ENCODE assay signal across 26 cellular contexts in genomic region chr22:19704355-19705015, GRCh38. TPM values are rescaled to one million over a fixed set of nuclear protein-coding genes. Genes with fewer than 3 reads are reported as not detected.
DNase-seq lines count a peak whose midpoint lies in the region; ATAC-seq, FAIRE-seq and TF ChIP-seq lines count a peak whose summit lies in the region.
"Had no signal": no experiment of that assay in that cellular context is flagged by ENCODE, and none has a peak within 500 bp of the region (broad histone marks: within the 10 kb centered on the region; RNA-seq: fewer than 3 reads in every experiment).

No MANE protein-coding gene starts in this region.

- no peak overlapping the region for H3K27ac ChIP-seq in K562 (ENCODE audit: extremely low read depth, low read depth, low read length)
- H3K27ac ChIP-seq in mesendoderm (ENCODE audit: low read depth, low read length) = no peak overlapping the region
- no peak overlapping the region for H3K27ac ChIP-seq in testis
- H3K27ac ChIP-seq: SK-N-MC had no signal

- no peak overlapping the region; the same call in 1 of the 2 replicates for H2AFZ ChIP-seq in K562 (ENCODE audit: low read depth, low read length)

- no peak overlapping the region for H3K18ac ChIP-seq in mesendoderm (ENCODE audit: low read length)

- H3K4ac ChIP-seq in mesendoderm (ENCODE audit: low read depth, low read length) = no peak overlapping the region

- no peak overlapping the region for H4K8ac ChIP-seq in mesendoderm (ENCODE audit: low read depth, low read length)

- TF ChIP-seq RAD21 in K562 (CRISPR knock-in tag; conservative IDR thresholded peaks at IDR 0.05 in 1 of 2, IDR thresholded peaks at IDR 0.05 in 1 of 2) = no peak

- TF ChIP-seq CTCF in K562 (IDR thresholded peaks at IDR 0.05 in 2 of 3, conservative IDR thresholded peaks at IDR 0.05 in 1 of 3; ENCODE audit: insufficient read depth in 2 of 3, low read depth in 1 of 3, low read length in 3 of 3) = no peak
- no peak for TF ChIP-seq CTCF in testis (IDR thresholded peaks at IDR 0.05)
- no peak for TF ChIP-seq CTCF in Calu3 (IDR thresholded peaks at IDR 0.05; ENCODE audit: unreplicated experiment)

- ATAC-seq in K562 (no peak), GM21576 (IDR thresholded peaks at IDR 0.05; ENCODE audit: unreplicated experiment) (no peak)
- ATAC-seq: activated CD4-positive, alpha-beta T cell treated with anti-CD3 and anti-CD28 coated beads for 36 hours; activated naive CD8-positive, alpha-beta T cell treated with anti-CD3 and anti-CD28 coated beads, Interleukin-2, amount 50 U/mL, for 24 hours; sciatic nerve had no signal

- peak overlapping the region; percentile 59 for H3K56ac ChIP-seq in mesendoderm (ENCODE audit: low read length)

- H3K4me1 Mint-ChIP-seq in Calu3 (ENCODE audit: low read depth, unreplicated experiment) = no peaks in the 10 kb centered on the region
- H3K4me1 Mint-ChIP-seq: activated CD4-positive, alpha-beta T cell treated with anti-CD3 and anti-CD28 coated beads for 36 hours; activated naive CD8-positive, alpha-beta T cell treated with anti-CD3 and anti-CD28 coated beads, Interleukin-2, amount 50 U/mL, for 24 hours; CD4-positive, alpha-beta memory T cell; central memory CD8-positive, alpha-beta T cell had no signal

- TF ChIP-seq POLR2A in K562 (conservative IDR thresholded peaks at IDR 0.05) (no peak), testis (IDR thresholded peaks at IDR 0.05) (no peak)

- H3K4me1 ChIP-seq in K562 (replicated peaks in 1 of 2; ENCODE audit: control insufficient read depth in 2 of 2, insufficient read depth in 2 of 2, low read length in 2 of 2) (peaks cover 3 to 29% of the 10 kb centered on the region in 2 experiments; a peak in 3 of 5 replicates), mesendoderm (ENCODE audit: control insufficient read depth, low read depth, low read length) (peaks cover 8% of the 10 kb centered on the region), testis (no peaks in the 10 kb centered on the region), HAP-1 (peaks cover 12% of the 10 kb centered on the region)

- no peak for FAIRE-seq in K562 (lab: Jason Lieb, UNC)

- BruUV-seq in K562 (replicated peaks; lab: Mats Ljungman, UMichigan) (no TSS peak), Calu3 (replicated peaks; lab: Mats Ljungman, UMichigan) (no TSS peak)

- H3K36me3 Mint-ChIP-seq in Calu3 (ENCODE audit: insufficient read depth, unreplicated experiment) = no peaks in the 10 kb centered on the region
- H3K36me3 Mint-ChIP-seq: CD4-positive, alpha-beta memory T cell had no signal

- H3K4me3 Mint-ChIP-seq in Calu3 (ENCODE audit: low read depth, unreplicated experiment) = no peak overlapping the region
- H3K4me3 Mint-ChIP-seq: activated CD4-positive, alpha-beta T cell treated with anti-CD3 and anti-CD28 coated beads for 36 hours; activated naive CD8-positive, alpha-beta T cell treated with anti-CD3 and anti-CD28 coated beads, Interleukin-2, amount 50 U/mL, for 24 hours; CD4-positive, alpha-beta memory T cell; central memory CD8-positive, alpha-beta T cell; neural crest cell; T-helper 1 cell treated with Interleukin-12 subunit alpha and Interleukin-12 subunit beta and Interleukin-4 antibody, amounts not matched to agents 30 μg/mL and 1 μg/mL, for 36 hours had no signal

- POLR2A ChIA-PET in K562 (lab: Yijun Ruan, JAX) = interaction anchor here (0.5 to 3.2 kb wide), 10 partner anchors 9 to 193 kb away, joined by 3 to 17 read pairs (median 4); no protein-coding TSS in a partner anchor

- in situ Hi-C loops in K562 (cut with MboI) = no loop called here
- in situ Hi-C loops in HAP-1 (cut with MboI; ENCODE audit: low sequenced_read_pairs) = loop anchor here (5.0 kb wide), 1 partner anchor 47 kb away; no protein-coding TSS in a partner anchor

- WGBS in K562 (ENCODE audit: insufficient coverage, low coverage, missing lambda C conversion rate) = 12% methylated on average over 15 of the region's 15 CpGs
- WGBS in mesendoderm (ENCODE audit: extremely low coverage, insufficient coverage, low lambda C conversion rate) = no CpG with 5 or more reads among the region's 15 CpGs
- 79 to 90% methylated on average over 8 to 15 of the region's 15 CpGs for WGBS in testis, 2 donors

- H4K20me1 ChIP-seq in K562 (replicated peaks; ENCODE audit: control insufficient read depth, insufficient read depth, low read length) = peaks cover 33% of the 10 kb centered on the region; the same call in 1 of the 2 replicates

- no peak overlapping the region for H2BK5ac ChIP-seq in mesendoderm (ENCODE audit: low read length)

- no peak overlapping the region for H3K23ac ChIP-seq in mesendoderm (ENCODE audit: low read length)

- no peak overlapping the region for H4K5ac ChIP-seq in mesendoderm (ENCODE audit: low read length)

- H3K9me3 ChIP-seq in K562 (replicated peaks; ENCODE audit: control insufficient read depth, insufficient read depth, low read depth, low read length) (no peaks in the 10 kb centered on the region), testis (no peaks in the 10 kb centered on the region), HAP-1 (no peaks in the 10 kb centered on the region)

- CTCF ChIA-PET in K562 (lab: Yijun Ruan, JAX; ENCODE audit: low intra/inter-chr PET ratio) = no interaction called here
- CTCF ChIA-PET in Calu3 (lab: Charles Lee) = interaction anchor here (1.2 kb wide), 1 partner anchor 13 kb away, joined by 3 read pairs; no protein-coding TSS in a partner anchor

- no peak overlapping the region for H2BK15ac ChIP-seq in mesendoderm (replicated peaks; ENCODE audit: low read depth)

- H3K9me3 Mint-ChIP-seq in Calu3 (ENCODE audit: low read depth, unreplicated experiment) = no peaks in the 10 kb centered on the region
- H3K9me3 Mint-ChIP-seq: activated naive CD8-positive, alpha-beta T cell treated with anti-CD3 and anti-CD28 coated beads, Interleukin-2, amount 50 U/mL, for 24 hours; CD4-positive, alpha-beta memory T cell; central memory CD8-positive, alpha-beta T cell; neural crest cell; T-helper 1 cell treated with Interleukin-12 subunit alpha and Interleukin-12 subunit beta and Interleukin-4 antibody, amounts not matched to agents 30 μg/mL and 1 μg/mL, for 36 hours had no signal

- TF ChIP-seq EP300 in K562 (IDR thresholded peaks at IDR 0.05; ENCODE audit: low read length) = no peak

- H3K27me3 ChIP-seq in K562 (ENCODE audit: control insufficient read depth in 2 of 2, insufficient read depth in 2 of 2, low read length in 2 of 2) (peaks cover 56 to 73% of the 10 kb centered on the region in 2 experiments), mesendoderm (ENCODE audit: insufficient read depth, low read length, poor library complexity) (no peaks in the 10 kb centered on the region), testis (no peaks in the 10 kb centered on the region), HAP-1 (ENCODE audit: low read depth) (no peaks in the 10 kb centered on the region; the same call in 1 of the 2 replicates)

- H3K4me3 ChIP-seq in K562 = no peak overlapping the region
- no peak overlapping the region for H3K4me3 ChIP-seq in mesendoderm (ENCODE audit: low read length)
- H3K4me3 ChIP-seq in testis = no peak overlapping the region
- H3K4me3 ChIP-seq in HAP-1 = no peak overlapping the region
- H3K4me3 ChIP-seq: SK-N-MC had no signal

- peaks cover 13% of the 10 kb centered on the region for H3K9me1 ChIP-seq in K562 (ENCODE audit: control insufficient read depth, insufficient read depth, low read length)

- peaks cover 68% of the 10 kb centered on the region for H3K27me3 Mint-ChIP-seq in Calu3 (ENCODE audit: unreplicated experiment)
- H3K27me3 Mint-ChIP-seq: activated CD4-positive, alpha-beta T cell treated with anti-CD3 and anti-CD28 coated beads for 36 hours had no signal

- H3K4me2 ChIP-seq in K562 (ENCODE audit: insufficient read depth, low read length) = no peak overlapping the region
- H3K4me2 ChIP-seq in mesendoderm (ENCODE audit: low read length) = no peak overlapping the region

- no peaks in the 10 kb centered on the region for H3K36me3 ChIP-seq in K562 (ENCODE audit: control insufficient read depth, insufficient read depth, low read length)
- no peaks in the 10 kb centered on the region for H3K36me3 ChIP-seq in mesendoderm (ENCODE audit: control insufficient read depth, insufficient read depth, low read length)
- no peaks in the 10 kb centered on the region for H3K36me3 ChIP-seq in testis (ENCODE audit: low read depth, missing control alignments)
- no peaks in the 10 kb centered on the region for H3K36me3 ChIP-seq in HAP-1 (replicated peaks)

- no peak overlapping the region for H3K9ac ChIP-seq in K562 (ENCODE audit: insufficient read depth in 1 of 2, low read depth in 2 of 2, low read length in 2 of 2)
- H3K9ac ChIP-seq in mesendoderm (ENCODE audit: low read length) = peak overlapping the region; percentile 16

- intact Hi-C loops in K562 (cut with micrococcal nuclease) (no loop called here), testis (cut with DNase I; ENCODE audit: low total_unique reads) (no loop called here), Calu3 (cut with micrococcal nuclease; ENCODE audit: unreplicated experiment) (no loop called here)

- H3K79me2 ChIP-seq in K562 (ENCODE audit: control insufficient read depth, insufficient read depth, low read length) = no peaks in the 10 kb centered on the region
- no peaks in the 10 kb centered on the region for H3K79me2 ChIP-seq in mesendoderm (ENCODE audit: control insufficient read depth, insufficient read depth, low read length)

- no peak overlapping the region for H2BK120ac ChIP-seq in mesendoderm (ENCODE audit: low read depth, low read length)

- no peak overlapping the region for H2AK5ac ChIP-seq in mesendoderm (ENCODE audit: low read length)

- no peak overlapping the region for H3K27ac Mint-ChIP-seq in Calu3 (ENCODE audit: unreplicated experiment)
- H3K27ac Mint-ChIP-seq: activated CD4-positive, alpha-beta T cell treated with anti-CD3 and anti-CD28 coated beads for 36 hours; activated naive CD8-positive, alpha-beta T cell treated with anti-CD3 and anti-CD28 coated beads, Interleukin-2, amount 50 U/mL, for 24 hours; progenitor cell of endocrine pancreas; T-helper 1 cell treated with Interleukin-12 subunit alpha and Interleukin-12 subunit beta and Interleukin-4 antibody, amounts not matched to agents 30 μg/mL and 1 μg/mL, for 36 hours had no signal

- peak; percentile 12 for DNase-seq in DMS79 treated with DMSO at 0.1 percent for 48 hours (lab: John Stamatoyannopoulos, UW)
- no peak for DNase-seq in DMS79 (lab: John Stamatoyannopoulos, UW)
- DNase-seq in K562 (ENCODE audit: extremely low read depth in 1 of 4, low spot score in 3 of 4) = peak in 2 of 4 experiments; percentile 20 to 27
- DNase-seq in mesendoderm = no peak
- DNase-seq in testis = peak; percentile 10
- no peak for DNase-seq in HAP-1 (ENCODE audit: low spot score in 2 of 2)
- no peak for DNase-seq in Calu3
- DNase-seq: activated CD4-positive, alpha-beta T cell treated with anti-CD3 and anti-CD28 coated beads for 36 hours; activated gamma-delta T cell; activated naive CD8-positive, alpha-beta T cell treated with anti-CD3 and anti-CD28 coated beads, Interleukin-2, amount 50 U/mL, for 24 hours; CD4-positive, alpha-beta memory T cell; GF-D8; NCI-H1105; NCI-H2029 treated with DMSO at 0.1 percent for 48 hours; NCI-H446; stimulated activated CD4-positive, alpha-beta T cell treated with anti-CD3 and anti-CD28 coated beads, Interleukin-15, amount 100 ng/mL, for 24 hours; stimulated activated naive CD4-positive, alpha-beta T cell treated with Interleukin-2 at 50 U/mL for 16 hours had no signal

- no peaks in the 10 kb centered on the region for H3K79me1 ChIP-seq in mesendoderm (ENCODE audit: low read length)

RNA-seq across cellular contexts. Expression of gene SEPTIN5, which starts 9.8 kb away (rescaled TPM):
- 625 and 1,610 TPM in 2 replicates for total RNA-seq in K562 (2011; cell fraction: chromatin; rRNA removed; ENCODE audit: low replicate concordance)
- 538 and 650 TPM in 2 replicates for total RNA-seq in K562 (2011; cell fraction: nucleolus; rRNA removed)
- total RNA-seq in K562 (2011; cell fraction: nucleoplasm; rRNA removed) = 407 and 495 TPM in 2 replicates
- total RNA-seq in K562 (2014; rRNA removed) = 116 and 125 TPM in 2 replicates
- 92.5 and 94.6 TPM in 2 replicates for total RNA-seq in K562 (2014; rRNA removed; fragmentation: Illumina TruSeq; extraction: Trizol)
- 28.1 and 34.9 TPM in 2 replicates for total RNA-seq in K562 (2015; rRNA removed; fragmentation: Illumina TruSeq; extraction: Trizol)
- 177 and 195 TPM in 2 replicates for total RNA-seq in K562 (2021)
- polyA plus RNA-seq in K562 (2011; rRNA removed) = 119 and 238 TPM in 2 replicates
- 143 and 156 TPM in 2 replicates for polyA plus RNA-seq in K562 (2011; cell fraction: cytosol; rRNA removed)
- polyA plus RNA-seq in K562 (2011; cell fraction: nucleus; rRNA removed) = 671 and 957 TPM in 2 replicates
- polyA plus RNA-seq in K562 (2012) = 122 and 123 TPM in 2 replicates
- 135 and 164 TPM in 2 replicates for polyA plus RNA-seq in K562 (2014; fragmentation: Illumina TruSeq; extraction: Trizol)
- 1 to 10 TPM in 1 of 2 experiments, under 1 TPM in 1; 0.03 to 1.9 TPM for polyA plus RNA-seq in K562 (2014; fragmentation: Nextera tagmentation; extraction: Ambion mirVana)
- polyA plus RNA-seq in K562 (2014; rRNA removed) = 129 and 135 TPM in 2 replicates
- polyA minus RNA-seq in K562 (2011; rRNA and poly(A)+ RNA removed) = 306 and 458 TPM in 2 replicates
- 83.2 and 205 TPM in 2 replicates for polyA minus RNA-seq in K562 (2011; cell fraction: cytosol; rRNA and poly(A)+ RNA removed)
- 284 and 666 TPM in 2 replicates for polyA minus RNA-seq in K562 (2011; cell fraction: nucleus; rRNA and poly(A)+ RNA removed)
- polyA plus RNA-seq in mesendoderm (2013, experiment 1 of 2) = 6.2 TPM
- 5.7 TPM for polyA plus RNA-seq in mesendoderm (2013, experiment 2 of 2)
- total RNA-seq in testis = 10 to 100 TPM; 68.9 to 89.3 TPM
- 33.9 TPM for polyA plus RNA-seq in testis (ENCODE audit: insufficient read depth, low read depth, low replicate concordance)
- 2.3 and 3.3 TPM in 2 replicates for total RNA-seq in Calu3 (2022)
- total RNA-seq: CD4-positive, alpha-beta memory T cell; HT-29 had no signal
- polyA plus RNA-seq: CD4-positive, alpha-beta memory T cell had no signal

RNA-seq across cellular contexts. Expression of gene GP1BB, which starts 18.9 kb away (rescaled TPM):
- 12.5 and 89.3 TPM in 2 replicates for total RNA-seq in K562 (2011; cell fraction: chromatin; rRNA removed; ENCODE audit: low replicate concordance)
- 145 and 149 TPM in 2 replicates for total RNA-seq in K562 (2011; cell fraction: nucleolus; rRNA removed)
- 44.7 and 52.3 TPM in 2 replicates for total RNA-seq in K562 (2011; cell fraction: nucleoplasm; rRNA removed)
- total RNA-seq in K562 (2014; rRNA removed) = 85.2 and 90.0 TPM in 2 replicates
- 2.1 and 2.8 TPM in 2 replicates for total RNA-seq in K562 (2014; rRNA removed; fragmentation: Illumina TruSeq; extraction: Trizol)
- total RNA-seq in K562 (2015; rRNA removed; fragmentation: Illumina TruSeq; extraction: Trizol) = 1.6 and 5.2 TPM in 2 replicates
- 139 and 162 TPM in 2 replicates for total RNA-seq in K562 (2021)
- 9.2 and 33.6 TPM in 2 replicates for polyA plus RNA-seq in K562 (2011; rRNA removed)
- polyA plus RNA-seq in K562 (2011; cell fraction: cytosol; rRNA removed) = 60.0 and 286 TPM in 2 replicates
- 103 and 165 TPM in 2 replicates for polyA plus RNA-seq in K562 (2011; cell fraction: nucleus; rRNA removed)
- polyA plus RNA-seq in K562 (2012) = 49.9 and 97.0 TPM in 2 replicates
- polyA plus RNA-seq in K562 (2014; fragmentation: Illumina TruSeq; extraction: Trizol) = 1.6 and 15.2 TPM in 2 replicates
- 1 to 10 TPM in 1 of 2 experiments, under 1 TPM in 1; 0.69 to 1.1 TPM for polyA plus RNA-seq in K562 (2014; fragmentation: Nextera tagmentation; extraction: Ambion mirVana)
- polyA plus RNA-seq in K562 (2014; rRNA removed) = 110 and 150 TPM in 2 replicates
- 2.4 and 2.8 TPM in 2 replicates for polyA minus RNA-seq in K562 (2011; rRNA and poly(A)+ RNA removed)
- polyA minus RNA-seq in K562 (2011; cell fraction: cytosol; rRNA and poly(A)+ RNA removed) = 43.2 and 113 TPM in 2 replicates
- 19.4 and 37.3 TPM in 2 replicates for polyA minus RNA-seq in K562 (2011; cell fraction: nucleus; rRNA and poly(A)+ RNA removed)
- 0.52 TPM for polyA plus RNA-seq in mesendoderm (2013, experiment 1 of 2)
- 0.45 TPM for polyA plus RNA-seq in mesendoderm (2013, experiment 2 of 2)
- total RNA-seq in testis = 10 to 100 TPM; 28.0 to 65.1 TPM
- not detected for polyA plus RNA-seq in testis (ENCODE audit: insufficient read depth, low read depth, low replicate concordance)
- total RNA-seq in Calu3 (2022) = not detected in 2 replicates
- total RNA-seq: activated CD4-positive, alpha-beta T cell treated with anti-CD3 and anti-CD28 coated beads for 36 hours; CD4-positive, alpha-beta memory T cell; HT-29 had no signal
- polyA plus RNA-seq: CD4-positive, alpha-beta memory T cell had no signal

RNA-seq across cellular contexts. Expression of gene TBX1, which starts 56.1 kb away (rescaled TPM):
- 31.9 and 90.7 TPM in 2 replicates for total RNA-seq in K562 (2011; cell fraction: chromatin; rRNA removed; ENCODE audit: low replicate concordance)
- total RNA-seq in K562 (2011; cell fraction: nucleolus; rRNA removed) = 41.9 and 52.4 TPM in 2 replicates
- total RNA-seq in K562 (2011; cell fraction: nucleoplasm; rRNA removed) = 40.6 and 47.0 TPM in 2 replicates
- total RNA-seq in K562 (2014; rRNA removed) (8.9 and 14.0 TPM in 2 replicates), K562 (2014; rRNA removed; fragmentation: Illumina TruSeq; extraction: Trizol) (2.1 and 2.6 TPM in 2 replicates), K562 (2015; rRNA removed; fragmentation: Illumina TruSeq; extraction: Trizol) (3.5 and 3.9 TPM in 2 replicates), K562 (2021) (34.2 and 35.0 TPM in 2 replicates), testis (10 to 100 TPM; 23.3 to 43.4 TPM), Calu3 (2022) (not detected in 2 replicates)
- polyA plus RNA-seq in K562 (2011; rRNA removed) (2.5 and 9.5 TPM in 2 replicates), K562 (2014; fragmentation: Illumina TruSeq; extraction: Trizol) (8.0 and 12.8 TPM in 2 replicates), K562 (2014; fragmentation: Nextera tagmentation; extraction: Ambion mirVana) (under 1 TPM; 0.07 to 0.11 TPM), K562 (2014; rRNA removed) (14.7 and 17.1 TPM in 2 replicates), testis (ENCODE audit: insufficient read depth, low read depth, low replicate concordance) (18.1 TPM)
- 5.8 and 7.7 TPM in 2 replicates for polyA plus RNA-seq in K562 (2011; cell fraction: cytosol; rRNA removed)
- polyA plus RNA-seq in K562 (2011; cell fraction: nucleus; rRNA removed) = 55.1 and 87.1 TPM in 2 replicates
- 12.4 and 14.0 TPM in 2 replicates for polyA plus RNA-seq in K562 (2012)
- polyA minus RNA-seq in K562 (2011; rRNA and poly(A)+ RNA removed) = 2.2 and 5.5 TPM in 2 replicates
- 5.4 and 22.9 TPM in 2 replicates for polyA minus RNA-seq in K562 (2011; cell fraction: cytosol; rRNA and poly(A)+ RNA removed)
- 20.1 and 45.7 TPM in 2 replicates for polyA minus RNA-seq in K562 (2011; cell fraction: nucleus; rRNA and poly(A)+ RNA removed)
- 0.03 TPM for polyA plus RNA-seq in mesendoderm (2013, experiment 1 of 2)
- 0.10 TPM for polyA plus RNA-seq in mesendoderm (2013, experiment 2 of 2)
- total RNA-seq: activated CD4-positive, alpha-beta T cell treated with anti-CD3 and anti-CD28 coated beads for 36 hours; CD4-positive, alpha-beta memory T cell; HT-29; neural crest cell; temporal lobe had no signal
- polyA plus RNA-seq: CD4-positive, alpha-beta memory T cell had no signal

Comparison
In these comparisons a context has a peak if more than half of its experiments do, and no peak if none do; other contexts are left out.
1. DNase-seq: peak in DMS79 treated with DMSO at 0.1 percent for 48 hours (single experiment) and testis (single experiment); none in DMS79 (single experiment), mesendoderm (single experiment), HAP-1 (0 of 2) and Calu3 (single experiment).